27 cellular contexts compared by ENCODE assay signal in the genomic region with DNA sequence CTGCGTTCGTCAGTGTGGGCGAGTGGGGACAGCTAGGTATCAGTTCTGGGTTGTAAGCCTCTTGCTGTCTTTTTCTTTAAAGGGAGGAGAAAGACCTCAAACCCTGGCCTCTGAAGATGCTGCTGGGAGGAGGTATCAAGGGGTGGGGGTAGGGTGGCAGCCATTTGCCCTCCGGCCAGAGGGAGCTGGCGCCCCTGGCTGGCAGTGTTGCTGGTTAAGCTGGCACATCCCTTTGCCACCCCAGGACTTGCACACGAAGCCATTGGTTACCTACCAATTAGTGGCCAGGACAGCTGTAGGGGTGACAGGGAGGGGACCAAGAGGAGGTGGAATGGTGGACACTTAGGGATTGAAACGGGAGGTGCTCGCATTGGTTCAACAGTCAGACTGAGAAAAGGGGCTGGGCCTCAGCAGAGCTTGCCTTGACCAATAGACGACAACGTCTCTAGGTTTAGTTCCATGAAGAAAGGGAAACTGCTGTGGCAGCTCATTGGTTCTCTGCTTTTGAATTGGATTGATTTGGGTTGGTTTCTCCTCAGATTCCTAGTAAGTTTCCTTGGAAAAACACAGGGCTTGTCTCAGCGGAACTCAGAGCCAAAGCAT.
"Had no signal": no experiment of that assay in that cellular context is flagged by ENCODE, and none has a peak within 500 bp of the region (broad histone marks: within the 10 kb centered on the region; RNA-seq: fewer than 3 reads in every experiment).

No MANE protein-coding gene starts in this region.

- DNase-seq: activated B cell treated with CpG ODN at 0.5 μM for 24 hours; activated CD4-positive, alpha-beta T cell treated with anti-CD3 and anti-CD28 coated beads for 4 hours; activated CD4-positive, alpha-beta T cell treated with anti-CD3 and anti-CD28 coated beads, Interleukin-2, amount 50 U/mL, for 48 hours; activated CD8-positive, alpha-beta memory T cell treated with anti-CD3 and anti-CD28 coated beads, Interleukin-2, amount 50 U/mL, for 48 hours; activated naive CD4-positive, alpha-beta T cell treated with Interleukin-2 at 50 U/mL for 16 hours; activated naive CD8-positive, alpha-beta T cell treated with anti-CD3 and anti-CD28 coated beads for 36 hours; activated T-cell treated with anti-CD3 and anti-CD28 coated beads, Interleukin-2, amount 50 U/mL, for 4 hours; colonic mucosa; dorsolateral prefrontal cortex; effector memory CD8-positive, alpha-beta T cell; glutamatergic neuron; immature natural killer cell; left lung; midbrain; nephron progenitor cell; sigmoid colon; stimulated activated CD4-positive, alpha-beta T cell treated with anti-CD3 and anti-CD28 coated beads, Interleukin-4, amount 100 ng/mL, for 24 hours; stomach; trophoblast cell; uterus had no signal

- H3K4me2 ChIP-seq: hepatocyte, smooth muscle cell had no signal

- H3K27ac ChIP-seq: hepatocyte, left lung had no signal

- H3K27me3 Mint-ChIP-seq: activated B cell treated with CpG ODN at 0.5 μM for 24 hours; activated naive CD8-positive, alpha-beta T cell treated with anti-CD3 and anti-CD28 coated beads for 36 hours had no signal

- H3K9me3 ChIP-seq: colonic mucosa, left lung, sigmoid colon, stomach, uterus had no signal

- H3K4me1 ChIP-seq: uterus had no signal

- H3K4me3 Mint-ChIP-seq: activated B cell treated with CpG ODN at 0.5 μM for 24 hours; activated naive CD8-positive, alpha-beta T cell treated with anti-CD3 and anti-CD28 coated beads for 36 hours; activated T-cell treated with anti-CD3 and anti-CD28 coated beads, Interleukin-2, amount 50 U/mL, for 4 hours; effector memory CD8-positive, alpha-beta T cell; immature natural killer cell; nephron progenitor cell; T-helper 1 cell treated with Interleukin-12 subunit alpha and Interleukin-12 subunit beta and Interleukin-4 antibody, amounts not matched to agents 30 μg/mL and 1 μg/mL, for 36 hours had no signal

- H3K79me2 ChIP-seq: hepatocyte had no signal

- H3K27me3 ChIP-seq: colonic mucosa, dorsolateral prefrontal cortex, hepatocyte, left lung, sigmoid colon, stomach, uterus had no signal

- H3K4me1 Mint-ChIP-seq: activated B cell treated with CpG ODN at 0.5 μM for 24 hours; activated naive CD8-positive, alpha-beta T cell treated with anti-CD3 and anti-CD28 coated beads for 36 hours; immature natural killer cell had no signal

- H3K36me3 Mint-ChIP-seq: activated naive CD8-positive, alpha-beta T cell treated with anti-CD3 and anti-CD28 coated beads for 36 hours; immature natural killer cell had no signal

- H3K9me3 Mint-ChIP-seq: activated B cell treated with CpG ODN at 0.5 μM for 24 hours; activated naive CD8-positive, alpha-beta T cell treated with anti-CD3 and anti-CD28 coated beads for 36 hours; activated T-cell treated with anti-CD3 and anti-CD28 coated beads, Interleukin-2, amount 50 U/mL, for 4 hours; effector memory CD8-positive, alpha-beta T cell; immature natural killer cell; nephron progenitor cell; T-helper 1 cell treated with Interleukin-12 subunit alpha and Interleukin-12 subunit beta and Interleukin-4 antibody, amounts not matched to agents 30 μg/mL and 1 μg/mL, for 36 hours had no signal

- ATAC-seq: activated T-cell treated with anti-CD3 and anti-CD28 coated beads, Interleukin-2, amount 50 U/mL, for 4 hours; effector memory CD8-positive, alpha-beta T cell; esophagus mucosa had no signal

- FAIRE-seq: bronchial epithelial cell, endothelial cell of umbilical vein, frontal cortex had no signal

- H2AFZ ChIP-seq: hepatocyte had no signal

- H3K27ac Mint-ChIP-seq: activated B cell treated with CpG ODN at 0.5 μM for 24 hours; activated naive CD8-positive, alpha-beta T cell treated with anti-CD3 and anti-CD28 coated beads for 36 hours; nephron progenitor cell; T-helper 1 cell treated with Interleukin-12 subunit alpha and Interleukin-12 subunit beta and Interleukin-4 antibody, amounts not matched to agents 30 μg/mL and 1 μg/mL, for 36 hours had no signal

- H3K4me3 ChIP-seq: colonic mucosa, dorsolateral prefrontal cortex, hepatocyte, left lung, sigmoid colon, smooth muscle cell, stomach, uterus had no signal

- H3K36me3 ChIP-seq: colonic mucosa, left lung, sigmoid colon, stomach, uterus had no signal
